In the genomic region with DNA sequence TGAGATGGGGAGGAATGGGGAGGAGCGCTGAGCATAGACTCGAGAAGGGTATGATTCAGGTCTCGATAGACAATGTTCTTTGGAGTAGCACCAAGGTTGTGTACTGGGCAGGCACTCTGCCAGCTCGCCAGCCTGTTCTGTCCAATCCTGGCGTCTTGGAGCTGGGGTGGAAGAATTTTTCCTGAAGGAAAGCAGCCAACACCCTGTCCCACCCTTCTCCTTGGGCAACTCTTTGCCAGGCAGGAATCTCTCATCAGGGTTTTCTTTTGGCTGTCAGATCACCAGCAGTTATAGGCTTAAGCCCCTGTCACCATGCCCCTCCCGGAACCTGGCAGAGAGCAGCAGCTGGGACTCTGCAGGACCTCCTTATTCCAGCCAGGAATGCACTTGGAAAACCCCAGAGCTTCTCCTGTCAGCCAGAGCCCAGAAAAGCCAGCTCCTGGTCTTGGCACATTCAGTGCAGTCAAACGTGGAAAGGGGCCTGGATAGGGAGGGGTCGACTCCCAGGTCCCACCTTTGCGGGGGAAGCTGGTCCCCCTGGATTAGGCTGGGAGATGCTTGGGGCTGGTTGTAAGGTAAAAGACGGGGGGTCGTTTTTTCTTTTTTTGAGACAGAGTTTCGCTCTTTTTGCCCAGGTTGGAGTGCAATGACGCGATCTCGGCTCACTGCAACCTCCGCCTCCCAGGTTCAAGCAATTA, we compare ENCODE assay signal across 9 cellular contexts. TPM values are rescaled to one million over a fixed set of nuclear protein-coding genes. Genes with fewer than 3 reads are reported as not detected.
DNase-seq lines count a peak whose midpoint lies in the region; ATAC-seq and TF ChIP-seq lines count a peak whose summit lies in the region.
"Had no signal": no experiment of that assay in that cellular context is flagged by ENCODE, and none has a peak within 500 bp of the region (broad histone marks: within the 10 kb centered on the region; RNA-seq: fewer than 3 reads in every experiment).

No MANE protein-coding gene starts in this region.

- H3K9ac ChIP-seq in iPS-18a (ENCODE audit: low read length): no peak overlapping the region

- H3K4me1 Mint-ChIP-seq in activated CD4-positive, alpha-beta T cell treated with anti-CD3 and anti-CD28 coated beads, Interleukin-2, amount 10 ng/mL, durations not matched to agents 24 days and 14 days: peaks cover 14% of the 10 kb centered on the region
- H3K4me1 Mint-ChIP-seq in WTC11: peaks cover 6% of the 10 kb centered on the region; the same call in 1 of the 2 replicates
- H3K4me1 Mint-ChIP-seq in stimulated activated memory B cell treated with anti-CD40 and anti-IgM and Interleukin-4, amounts not matched to agents 10 μg/mL and 1 μg/mL and 100 μg/mL, for 72 hours: peaks cover 11% of the 10 kb centered on the region

- no peak overlapping the region for H3K27ac ChIP-seq in iPS-18a (ENCODE audit: low read length)

- no peaks in the 10 kb centered on the region for H3K27me3 ChIP-seq in iPS-18a (ENCODE audit: control insufficient read depth, insufficient read depth, low read length)

- H3K9me3 Mint-ChIP-seq in activated CD4-positive, alpha-beta T cell treated with anti-CD3 and anti-CD28 coated beads, Interleukin-2, amount 10 ng/mL, durations not matched to agents 24 days and 14 days: peaks cover 11% of the 10 kb centered on the region
- no peaks in the 10 kb centered on the region for H3K9me3 Mint-ChIP-seq in WTC11
- peaks cover 4% of the 10 kb centered on the region for H3K9me3 Mint-ChIP-seq in stimulated activated memory B cell treated with anti-CD40 and anti-IgM and Interleukin-4, amounts not matched to agents 10 μg/mL and 1 μg/mL and 100 μg/mL, for 72 hours

- no peak for TF ChIP-seq CTCF in WTC11 (IDR thresholded peaks at IDR 0.05)

- CTCF ChIA-PET in WTC11 (lab: Charles Lee): interaction anchor here (0.7 to 1.2 kb wide), 3 partner anchors 20 to 521 kb away, joined by 3 to 6 read pairs (median 3); no protein-coding TSS in a partner anchor

- no peaks in the 10 kb centered on the region for H3K36me3 ChIP-seq in iPS-18a (ENCODE audit: control insufficient read depth, low read depth, low read length)

- DNase-seq in activated CD4-positive, alpha-beta T cell treated with anti-CD3 and anti-CD28 coated beads, Interleukin-2, amount 10 ng/mL, durations not matched to agents 24 days and 14 days: no peak
- DNase-seq in activated CD4-positive, alpha-beta T cell treated with anti-CD3 and anti-CD28 coated beads, Interleukin-2, amount 50 U/mL, for 4 hours: no peak
- DNase-seq in WTC11 (ENCODE audit: low spot score): no peak
- no peak for DNase-seq in NOMO-1 treated with dmso at 0.1 percent for 144 hours (lab: John Stamatoyannopoulos, UW; ENCODE audit: unreplicated experiment)
- no peak for DNase-seq in NCI-H2171 (lab: John Stamatoyannopoulos, UW)
- DNase-seq in HuH-7 (ENCODE audit: low spot score): no peak
- DNase-seq: NCI-H2227 treated with DMSO at 0.1 percent for 48 hours had no signal

- ATAC-seq in WTC11: no peak
- no peak for ATAC-seq in stimulated activated memory B cell treated with anti-CD40 and anti-IgM and Interleukin-4, amounts not matched to agents 10 μg/mL and 1 μg/mL and 100 μg/mL, for 72 hours

- intact Hi-C loops in activated CD4-positive, alpha-beta T cell treated with anti-CD3 and anti-CD28 coated beads, Interleukin-2, amount 10 ng/mL, durations not matched to agents 24 days and 14 days (cut with micrococcal nuclease): no loop called here

- peak overlapping the region; percentile 98 for H3K4me3 Mint-ChIP-seq in activated CD4-positive, alpha-beta T cell treated with anti-CD3 and anti-CD28 coated beads, Interleukin-2, amount 10 ng/mL, durations not matched to agents 24 days and 14 days
- H3K4me3 Mint-ChIP-seq in WTC11: peak overlapping the region; percentile 95
- H3K4me3 Mint-ChIP-seq in stimulated activated memory B cell treated with anti-CD40 and anti-IgM and Interleukin-4, amounts not matched to agents 10 μg/mL and 1 μg/mL and 100 μg/mL, for 72 hours: peak overlapping the region; percentile 97

- peaks cover 2% of the 10 kb centered on the region for H3K27me3 Mint-ChIP-seq in activated CD4-positive, alpha-beta T cell treated with anti-CD3 and anti-CD28 coated beads, Interleukin-2, amount 10 ng/mL, durations not matched to agents 24 days and 14 days
- peaks cover 8% of the 10 kb centered on the region for H3K27me3 Mint-ChIP-seq in WTC11 (ENCODE audit: low read depth)
- H3K27me3 Mint-ChIP-seq in stimulated activated memory B cell treated with anti-CD40 and anti-IgM and Interleukin-4, amounts not matched to agents 10 μg/mL and 1 μg/mL and 100 μg/mL, for 72 hours: no peaks in the 10 kb centered on the region

- H3K9me3 ChIP-seq in iPS-18a (ENCODE audit: control insufficient read depth, low read depth, low read length): no peaks in the 10 kb centered on the region

- peaks cover 2% of the 10 kb centered on the region for H3K36me3 Mint-ChIP-seq in activated CD4-positive, alpha-beta T cell treated with anti-CD3 and anti-CD28 coated beads, Interleukin-2, amount 10 ng/mL, durations not matched to agents 24 days and 14 days (ENCODE audit: low read depth)
- no peaks in the 10 kb centered on the region for H3K36me3 Mint-ChIP-seq in WTC11
- peaks cover 5% of the 10 kb centered on the region for H3K36me3 Mint-ChIP-seq in stimulated activated memory B cell treated with anti-CD40 and anti-IgM and Interleukin-4, amounts not matched to agents 10 μg/mL and 1 μg/mL and 100 μg/mL, for 72 hours

- POLR2A ChIA-PET in WTC11 (lab: Charles Lee): no interaction called here

- no peaks in the 10 kb centered on the region for H3K4me1 ChIP-seq in iPS-18a (ENCODE audit: control insufficient read depth, low read depth, low read length)

- peak overlapping the region; percentile 91 for H3K4me3 ChIP-seq in iPS-18a (ENCODE audit: low read length)

- H3K27ac Mint-ChIP-seq in activated CD4-positive, alpha-beta T cell treated with anti-CD3 and anti-CD28 coated beads, Interleukin-2, amount 10 ng/mL, durations not matched to agents 24 days and 14 days: peak overlapping the region; percentile 53
- H3K27ac Mint-ChIP-seq in WTC11: no peak overlapping the region
- peak overlapping the region; percentile 90 for H3K27ac Mint-ChIP-seq in stimulated activated memory B cell treated with anti-CD40 and anti-IgM and Interleukin-4, amounts not matched to agents 10 μg/mL and 1 μg/mL and 100 μg/mL, for 72 hours

TF ChIP-seq in WTC11, 78 proteins besides CTCF, POLR2A, EP300 and RAD21 (continues in another document):
- TF ChIP-seq NFYB (CRISPR knock-in tag; conservative IDR thresholded peaks at IDR 0.05; ENCODE audit: low read depth) (no peak), NFATC4 (CRISPR knock-in tag; IDR thresholded peaks at IDR 0.05) (no peak), KAT7 (CRISPR knock-in tag; IDR thresholded peaks at IDR 0.05; ENCODE audit: borderline replicate concordance) (no peak), ZNF423 (CRISPR knock-in tag; IDR thresholded peaks at IDR 0.05) (no peak), PREB (CRISPR knock-in tag; IDR thresholded peaks at IDR 0.05; ENCODE audit: borderline replicate concordance) (no peak), CBFB (CRISPR knock-in tag; IDR thresholded peaks at IDR 0.05; ENCODE audit: low read depth) (no peak), JAZF1 (CRISPR knock-in tag; IDR thresholded peaks at IDR 0.05) (no peak), TEAD4 (CRISPR knock-in tag; IDR thresholded peaks at IDR 0.05) (no peak), EMX1 (CRISPR knock-in tag; IDR thresholded peaks at IDR 0.05) (no peak), SOX15 (CRISPR knock-in tag; IDR thresholded peaks at IDR 0.05) (no peak)
- TF ChIP-seq, protein P1, sequence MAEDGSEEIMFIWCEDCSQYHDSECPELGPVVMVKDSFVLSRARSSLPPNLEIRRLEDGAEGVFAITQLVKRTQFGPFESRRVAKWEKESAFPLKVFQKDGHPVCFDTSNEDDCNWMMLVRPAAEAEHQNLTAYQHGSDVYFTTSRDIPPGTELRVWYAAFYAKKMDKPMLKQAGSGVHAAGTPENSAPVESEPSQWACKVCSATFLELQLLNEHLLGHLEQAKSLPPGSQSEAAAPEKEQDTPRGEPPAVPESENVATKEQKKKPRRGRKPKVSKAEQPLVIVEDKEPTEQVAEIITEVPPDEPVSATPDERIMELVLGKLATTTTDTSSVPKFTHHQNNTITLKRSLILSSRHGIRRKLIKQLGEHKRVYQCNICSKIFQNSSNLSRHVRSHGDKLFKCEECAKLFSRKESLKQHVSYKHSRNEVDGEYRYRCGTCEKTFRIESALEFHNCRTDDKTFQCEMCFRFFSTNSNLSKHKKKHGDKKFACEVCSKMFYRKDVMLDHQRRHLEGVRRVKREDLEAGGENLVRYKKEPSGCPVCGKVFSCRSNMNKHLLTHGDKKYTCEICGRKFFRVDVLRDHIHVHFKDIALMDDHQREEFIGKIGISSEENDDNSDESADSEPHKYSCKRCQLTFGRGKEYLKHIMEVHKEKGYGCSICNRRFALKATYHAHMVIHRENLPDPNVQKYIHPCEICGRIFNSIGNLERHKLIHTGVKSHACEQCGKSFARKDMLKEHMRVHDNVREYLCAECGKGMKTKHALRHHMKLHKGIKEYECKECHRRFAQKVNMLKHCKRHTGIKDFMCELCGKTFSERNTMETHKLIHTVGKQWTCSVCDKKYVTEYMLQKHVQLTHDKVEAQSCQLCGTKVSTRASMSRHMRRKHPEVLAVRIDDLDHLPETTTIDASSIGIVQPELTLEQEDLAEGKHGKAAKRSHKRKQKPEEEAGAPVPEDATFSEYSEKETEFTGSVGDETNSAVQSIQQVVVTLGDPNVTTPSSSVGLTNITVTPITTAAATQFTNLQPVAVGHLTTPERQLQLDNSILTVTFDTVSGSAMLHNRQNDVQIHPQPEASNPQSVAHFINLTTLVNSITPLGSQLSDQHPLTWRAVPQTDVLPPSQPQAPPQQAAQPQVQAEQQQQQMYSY (CRISPR knock-in tag; IDR thresholded peaks at IDR 0.05): no peak

RNA-seq across cellular contexts. Expression of gene SPTBN2, which starts 14.4 kb away (rescaled TPM):
- 0.88 and 1.6 TPM in 2 replicates for total RNA-seq in activated CD4-positive, alpha-beta T cell treated with anti-CD3 and anti-CD28 coated beads, Interleukin-2, amount 10 ng/mL, durations not matched to agents 24 days and 14 days
- 34.9 to 40.7 TPM (median 38.9 TPM) in 3 replicates for total RNA-seq in WTC11 (2021)

Comparison
In these comparisons a context has a peak if more than half of its experiments do, and no peak if none do; other contexts are left out.
1. RNA of gene SPTBN2, which starts 14.4 kb away (total RNA-seq): 34.9 to 40.7 TPM in WTC11; 0.88 to 1.6 TPM in activated CD4-positive, alpha-beta T cell treated with anti-CD3 and anti-CD28 coated beads, Interleukin-2, amount 10 ng/mL, durations not matched to agents 24 days and 14 days; every median in the first group is over 10 times any median in the second.
2. Peak in every context shown above with its lines, with median percentiles within 50 percentile points of each other: H3K4me3 Mint-ChIP-seq.